Comparison of ENCODE assay signal across 1 cellular context in genomic region chr21:42081931-42082381, GRCh38.
TF ChIP-seq lines count a peak whose summit lies in the region.

No MANE protein-coding gene starts in this region.

TF ChIP-seq in GM23338, 12 proteins besides CTCF, POLR2A, EP300 and RAD21 (continued from another document):
- TF ChIP-seq ETS1 (IDR thresholded peaks at IDR 0.05) (no peak), STAT1 (IDR thresholded peaks at IDR 0.05; ENCODE audit: unreplicated experiment) (no peak), EZH2phosphoT487 (IDR thresholded peaks at IDR 0.05; ENCODE audit: unreplicated experiment) (no peak), JUNB (IDR thresholded peaks at IDR 0.05; ENCODE audit: unreplicated experiment) (no peak), ZNF114 (CRISPR knock-in tag; IDR thresholded peaks at IDR 0.05) (no peak), POLR2AphosphoS5 (IDR thresholded peaks at IDR 0.05; ENCODE audit: low read depth) (no peak), EZH2 (IDR thresholded peaks at IDR 0.05; ENCODE audit: low read depth, unreplicated experiment) (no peak), ZNF331 (CRISPR knock-in tag; IDR thresholded peaks at IDR 0.05; ENCODE audit: low read depth) (no peak), CREB1 (CRISPR knock-in tag; IDR thresholded peaks at IDR 0.05; ENCODE audit: low read depth) (no peak)
- TF ChIP-seq, protein P1, sequence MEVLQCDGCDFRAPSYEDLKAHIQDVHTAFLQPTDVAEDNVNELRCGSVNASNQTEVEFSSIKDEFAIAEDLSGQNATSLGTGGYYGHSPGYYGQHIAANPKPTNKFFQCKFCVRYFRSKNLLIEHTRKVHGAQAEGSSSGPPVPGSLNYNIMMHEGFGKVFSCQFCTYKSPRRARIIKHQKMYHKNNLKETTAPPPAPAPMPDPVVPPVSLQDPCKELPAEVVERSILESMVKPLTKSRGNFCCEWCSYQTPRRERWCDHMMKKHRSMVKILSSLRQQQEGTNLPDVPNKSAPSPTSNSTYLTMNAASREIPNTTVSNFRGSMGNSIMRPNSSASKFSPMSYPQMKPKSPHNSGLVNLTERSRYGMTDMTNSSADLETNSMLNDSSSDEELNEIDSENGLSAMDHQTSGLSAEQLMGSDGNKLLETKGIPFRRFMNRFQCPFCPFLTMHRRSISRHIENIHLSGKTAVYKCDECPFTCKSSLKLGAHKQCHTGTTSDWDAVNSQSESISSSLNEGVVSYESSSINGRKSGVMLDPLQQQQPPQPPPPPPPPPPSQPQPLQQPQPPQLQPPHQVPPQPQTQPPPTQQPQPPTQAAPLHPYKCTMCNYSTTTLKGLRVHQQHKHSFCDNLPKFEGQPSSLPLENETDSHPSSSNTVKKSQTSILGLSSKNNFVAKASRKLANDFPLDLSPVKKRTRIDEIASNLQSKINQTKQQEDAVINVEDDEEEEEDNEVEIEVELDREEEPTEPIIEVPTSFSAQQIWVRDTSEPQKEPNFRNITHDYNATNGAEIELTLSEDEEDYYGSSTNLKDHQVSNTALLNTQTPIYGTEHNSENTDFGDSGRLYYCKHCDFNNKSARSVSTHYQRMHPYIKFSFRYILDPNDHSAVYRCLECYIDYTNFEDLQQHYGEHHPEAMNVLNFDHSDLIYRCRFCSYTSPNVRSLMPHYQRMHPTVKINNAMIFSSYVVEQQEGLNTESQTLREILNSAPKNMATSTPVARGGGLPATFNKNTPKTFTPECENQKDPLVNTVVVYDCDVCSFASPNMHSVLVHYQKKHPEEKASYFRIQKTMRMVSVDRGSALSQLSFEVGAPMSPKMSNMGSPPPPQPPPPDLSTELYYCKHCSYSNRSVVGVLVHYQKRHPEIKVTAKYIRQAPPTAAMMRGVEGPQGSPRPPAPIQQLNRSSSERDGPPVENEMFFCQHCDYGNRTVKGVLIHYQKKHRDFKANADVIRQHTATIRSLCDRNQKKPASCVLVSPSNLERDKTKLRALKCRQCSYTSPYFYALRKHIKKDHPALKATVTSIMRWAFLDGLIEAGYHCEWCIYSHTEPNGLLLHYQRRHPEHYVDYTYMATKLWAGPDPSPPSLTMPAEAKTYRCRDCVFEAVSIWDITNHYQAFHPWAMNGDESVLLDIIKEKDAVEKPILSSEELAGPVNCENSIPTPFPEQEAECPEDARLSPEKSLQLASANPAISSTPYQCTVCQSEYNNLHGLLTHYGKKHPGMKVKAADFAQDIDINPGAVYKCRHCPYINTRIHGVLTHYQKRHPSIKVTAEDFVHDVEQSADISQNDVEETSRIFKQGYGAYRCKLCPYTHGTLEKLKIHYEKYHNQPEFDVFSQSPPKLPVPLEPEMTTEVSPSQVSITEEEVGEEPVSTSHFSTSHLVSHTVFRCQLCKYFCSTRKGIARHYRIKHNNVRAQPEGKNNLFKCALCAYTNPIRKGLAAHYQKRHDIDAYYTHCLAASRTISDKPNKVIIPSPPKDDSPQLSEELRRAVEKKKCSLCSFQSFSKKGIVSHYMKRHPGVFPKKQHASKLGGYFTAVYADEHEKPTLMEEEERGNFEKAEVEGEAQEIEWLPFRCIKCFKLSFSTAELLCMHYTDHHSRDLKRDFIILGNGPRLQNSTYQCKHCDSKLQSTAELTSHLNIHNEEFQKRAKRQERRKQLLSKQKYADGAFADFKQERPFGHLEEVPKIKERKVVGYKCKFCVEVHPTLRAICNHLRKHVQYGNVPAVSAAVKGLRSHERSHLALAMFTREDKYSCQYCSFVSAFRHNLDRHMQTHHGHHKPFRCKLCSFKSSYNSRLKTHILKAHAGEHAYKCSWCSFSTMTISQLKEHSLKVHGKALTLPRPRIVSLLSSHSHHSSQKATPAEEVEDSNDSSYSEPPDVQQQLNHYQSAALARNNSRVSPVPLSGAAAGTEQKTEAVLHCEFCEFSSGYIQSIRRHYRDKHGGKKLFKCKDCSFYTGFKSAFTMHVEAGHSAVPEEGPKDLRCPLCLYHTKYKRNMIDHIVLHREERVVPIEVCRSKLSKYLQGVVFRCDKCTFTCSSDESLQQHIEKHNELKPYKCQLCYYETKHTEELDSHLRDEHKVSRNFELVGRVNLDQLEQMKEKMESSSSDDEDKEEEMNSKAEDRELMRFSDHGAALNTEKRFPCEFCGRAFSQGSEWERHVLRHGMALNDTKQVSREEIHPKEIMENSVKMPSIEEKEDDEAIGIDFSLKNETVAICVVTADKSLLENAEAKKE (CRISPR knock-in tag; IDR thresholded peaks at IDR 0.05): no peak
